ENCODE assay signal across 9 cellular contexts in the genomic region with DNA sequence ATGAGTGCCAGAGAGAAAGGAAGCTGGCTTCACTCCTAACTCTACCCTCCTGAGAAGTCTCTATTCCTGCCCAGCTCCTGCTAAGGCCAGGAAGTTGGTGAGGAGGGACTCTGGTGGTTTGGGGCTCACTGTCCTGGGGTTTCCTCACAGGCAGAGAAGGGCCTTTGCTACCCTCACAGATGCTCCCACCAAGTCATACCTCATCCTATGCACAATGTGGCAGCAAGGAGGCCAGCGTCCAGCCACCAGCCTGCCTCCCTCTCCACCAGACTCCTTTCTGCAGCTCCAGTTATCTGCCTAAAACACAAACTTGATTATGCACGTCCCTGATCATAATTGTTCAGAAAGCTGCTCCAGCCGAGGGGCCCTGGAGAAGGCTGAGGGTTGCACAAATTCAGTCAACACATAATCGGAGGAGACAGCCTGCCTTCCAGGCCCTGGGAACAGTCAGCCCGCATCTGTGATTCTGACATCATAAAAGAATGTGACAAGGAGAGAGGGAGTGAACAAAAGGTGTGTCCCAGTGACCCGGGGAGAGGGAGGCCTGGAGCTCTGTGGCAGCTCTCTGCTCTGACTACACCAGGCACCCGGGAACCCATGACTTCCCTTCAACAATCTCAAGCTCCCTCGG. TPM values are rescaled to one million over a fixed set of nuclear protein-coding genes. Genes with fewer than 3 reads are reported as not detected.
DNase-seq lines count a peak whose midpoint lies in the region; TF ChIP-seq lines count a peak whose summit lies in the region.
"Had no signal": no experiment of that assay in that cellular context is flagged by ENCODE, and none has a peak within 500 bp of the region (broad histone marks: within the 10 kb centered on the region; RNA-seq: fewer than 3 reads in every experiment).

No MANE protein-coding gene starts in this region.

- TF ChIP-seq CTCF in AG04450 (IDR thresholded peaks at IDR 0.05; ENCODE audit: low read depth, low read length) (no peak), SK-N-SH (IDR thresholded peaks at IDR 0.05) (no peak), fibroblast of villous mesenchyme (IDR thresholded peaks at IDR 0.05; ENCODE audit: insufficient read depth, low read depth, low read length) (no peak), osteoblast (IDR thresholded peaks at IDR 0.05; ENCODE audit: extremely low read depth, low read depth, low read length) (no peak)

- H3K4me2 ChIP-seq in SK-N-SH (peak overlapping the region; percentile 54; the same call in 1 of the 2 replicates), osteoblast (ENCODE audit: insufficient read depth, low read length) (no peak overlapping the region)

- H3K4me3 ChIP-seq in AG04450 (ENCODE audit: low read depth, low read length) (no peak overlapping the region), SK-N-SH (ENCODE audit: low read depth in 2 of 2, low read length in 1 of 2) (no peak overlapping the region), fibroblast of villous mesenchyme (ENCODE audit: low read depth, low read length) (no peak overlapping the region), osteoblast (ENCODE audit: insufficient read depth, low read length) (no peak overlapping the region)

- H3K36me3 ChIP-seq in SK-N-SH (replicated peaks in 1 of 2; ENCODE audit: control insufficient read depth in 1 of 2, insufficient read depth in 2 of 2, low read length in 1 of 2) (peaks cover 25 to 26% of the 10 kb centered on the region in 2 experiments), osteoblast (ENCODE audit: insufficient read depth, low read length) (no peaks in the 10 kb centered on the region)

- H3K79me2 ChIP-seq in SK-N-SH (ENCODE audit: insufficient read depth) (peaks cover 63% of the 10 kb centered on the region), osteoblast (ENCODE audit: insufficient read depth, low read length) (no peaks in the 10 kb centered on the region)

- H3K27me3 ChIP-seq in AG04450 (ENCODE audit: control insufficient read depth, insufficient read depth, low read length) (no peaks in the 10 kb centered on the region), SK-N-SH (ENCODE audit: insufficient read depth) (no peaks in the 10 kb centered on the region), osteoblast (ENCODE audit: insufficient read depth, low read length) (no peaks in the 10 kb centered on the region)

- H3K9me2 ChIP-seq in SK-N-SH: no peaks in the 10 kb centered on the region

- H3K9me3 Mint-ChIP-seq in activated CD4-positive, alpha-beta T cell treated with anti-CD3 and anti-CD28 coated beads, Interleukin-2, amount 10 ng/mL, durations not matched to agents 24 days and 14 days: no peaks in the 10 kb centered on the region
- H3K9me3 Mint-ChIP-seq: CD4-positive, alpha-beta T cell had no signal

- no peak overlapping the region for H3K27ac Mint-ChIP-seq in activated CD4-positive, alpha-beta T cell treated with anti-CD3 and anti-CD28 coated beads, Interleukin-2, amount 10 ng/mL, durations not matched to agents 24 days and 14 days
- H3K27ac Mint-ChIP-seq: CD4-positive, alpha-beta T cell had no signal

- TF ChIP-seq RAD21 in SK-N-SH (IDR thresholded peaks at IDR 0.05; ENCODE audit: low read length): no peak

- H3K9ac ChIP-seq in SK-N-SH: peak overlapping the region; percentile 79

- POLR2A ChIA-PET in AG04450 (lab: Yijun Ruan, JAX) (interaction anchor here (0.7 to 1.2 kb wide), 2 partner anchors 18 to 37 kb away, joined by 3 read pairs; no protein-coding TSS in a partner anchor), SK-N-SH (lab: Yijun Ruan, JAX) (interaction anchor here (0.6 to 2.2 kb wide), 11 partner anchors 11 to 1122 kb away, joined by 4 to 21 read pairs (median 6); a partner anchor contains a TSS)

- H2AFZ ChIP-seq in SK-N-SH (ENCODE audit: low read depth): no peak overlapping the region
- H2AFZ ChIP-seq in osteoblast (ENCODE audit: low read length): peak overlapping the region; percentile 72

- H3K4me1 ChIP-seq in SK-N-SH (ENCODE audit: control insufficient read depth in 1 of 2, insufficient read depth in 2 of 2, low read depth in 1 of 2, low read length in 1 of 2) (peaks cover 78 to 84% of the 10 kb centered on the region in 2 experiments), osteoblast (ENCODE audit: insufficient read depth, low read length) (peaks cover 66% of the 10 kb centered on the region)

- H3K4me1 Mint-ChIP-seq in activated CD4-positive, alpha-beta T cell treated with anti-CD3 and anti-CD28 coated beads, Interleukin-2, amount 10 ng/mL, durations not matched to agents 24 days and 14 days: no peaks in the 10 kb centered on the region

- H4K20me1 ChIP-seq in SK-N-SH (ENCODE audit: insufficient read depth) (no peaks in the 10 kb centered on the region), osteoblast (ENCODE audit: insufficient read depth, low read length) (no peaks in the 10 kb centered on the region)

- peak overlapping the region; percentile 75 for H3K27ac ChIP-seq in AG04450 (ENCODE audit: low read depth, low read length)
- peak overlapping the region; percentile 99 to 100 for H3K27ac ChIP-seq in SK-N-SH (ENCODE audit: low read depth in 2 of 2, low read length in 1 of 2)
- H3K27ac ChIP-seq in osteoblast (ENCODE audit: low read depth, low read length): peak overlapping the region; percentile 78

- intact Hi-C loops in activated CD4-positive, alpha-beta T cell treated with anti-CD3 and anti-CD28 coated beads, Interleukin-2, amount 10 ng/mL, durations not matched to agents 24 days and 14 days (cut with micrococcal nuclease): no loop called here

- H3K9me3 ChIP-seq in AG04450 (ENCODE audit: control insufficient read depth, insufficient read depth, low read length) (peaks cover 7% of the 10 kb centered on the region), SK-N-SH (no peaks in the 10 kb centered on the region), osteoblast (ENCODE audit: low read depth, low read length) (no peaks in the 10 kb centered on the region)

- H3K4me3 Mint-ChIP-seq in activated CD4-positive, alpha-beta T cell treated with anti-CD3 and anti-CD28 coated beads, Interleukin-2, amount 10 ng/mL, durations not matched to agents 24 days and 14 days: no peak overlapping the region
- H3K4me3 Mint-ChIP-seq: CD4-positive, alpha-beta T cell had no signal

- CTCF ChIA-PET in AG04450 (lab: Charles Lee) (interaction anchor here (1.1 to 2.2 kb wide), 2 partner anchors 9 to 302 kb away, joined by 5 to 9 read pairs; no protein-coding TSS in a partner anchor), SK-N-SH (lab: Yijun Ruan, JAX) (interaction anchor here (0.6 to 6.3 kb wide), 7 partner anchors 11 to 65 kb away, joined by 3 to 39 read pairs (median 5); no protein-coding TSS in a partner anchor)

- H3K36me3 Mint-ChIP-seq in activated CD4-positive, alpha-beta T cell treated with anti-CD3 and anti-CD28 coated beads, Interleukin-2, amount 10 ng/mL, durations not matched to agents 24 days and 14 days (ENCODE audit: low read depth): no peaks in the 10 kb centered on the region

- TF ChIP-seq EP300 in SK-N-SH (IDR thresholded peaks at IDR 0.05; ENCODE audit: borderline replicate concordance in 1 of 2, low read depth in 1 of 2, low read length in 1 of 2): peak; percentile 42 to 92; a peak in 3 of 4 replicates

- 9% methylated on average over 8 of the region's 8 CpGs for WGBS in SK-N-SH (ENCODE audit: low lambda C conversion rate)

- H3K27me3 Mint-ChIP-seq in activated CD4-positive, alpha-beta T cell treated with anti-CD3 and anti-CD28 coated beads, Interleukin-2, amount 10 ng/mL, durations not matched to agents 24 days and 14 days: peaks cover 5% of the 10 kb centered on the region
- H3K27me3 Mint-ChIP-seq: CD4-positive, alpha-beta T cell had no signal

- H3F3A ChIP-seq in SK-N-SH (replicated peaks; ENCODE audit: insufficient read depth): peaks cover 85% of the 10 kb centered on the region

- DNase-seq in AG04450 (ENCODE audit: low read depth, low spot score) (no peak), SK-N-SH (peak; percentile 69), fibroblast of villous mesenchyme (ENCODE audit: low read depth) (peak; percentile 91), osteoblast (ENCODE audit: insufficient read length, low spot score, missing footprints) (no peak), LoVo (ENCODE audit: low spot score) (no peak)
- DNase-seq in stimulated activated CD4-positive, alpha-beta T cell treated with anti-CD3 and anti-CD28 coated beads, Interleukin-1b, Interleukin-23, amount 100 ng/mL, for 48 hours: no peak
- no peak for DNase-seq in activated naive CD4-positive, alpha-beta T cell treated with Interleukin-2 at 50 U/mL for 16 hours
- DNase-seq in activated CD4-positive, alpha-beta T cell treated with anti-CD3 and anti-CD28 coated beads, Interleukin-2, amount 10 ng/mL, durations not matched to agents 24 days and 14 days: no peak
- DNase-seq: CD4-positive, alpha-beta T cell had no signal

TF ChIP-seq in SK-N-SH, 30 proteins besides CTCF, POLR2A, EP300 and RAD21 (continues in another document):
- TF ChIP-seq SIN3A (IDR thresholded peaks at IDR 0.05; ENCODE audit: borderline replicate concordance, low read depth, low read length): peak; percentile 82; the same call in 1 of the 2 replicates
- TF ChIP-seq GABPA (IDR thresholded peaks at IDR 0.05; ENCODE audit: low read depth): no peak
- TF ChIP-seq FOSL2 (IDR thresholded peaks at IDR 0.05; ENCODE audit: borderline replicate concordance, low read depth): peak; percentile 12; the same call in 1 of the 2 replicates
- TF ChIP-seq, protein P1, sequence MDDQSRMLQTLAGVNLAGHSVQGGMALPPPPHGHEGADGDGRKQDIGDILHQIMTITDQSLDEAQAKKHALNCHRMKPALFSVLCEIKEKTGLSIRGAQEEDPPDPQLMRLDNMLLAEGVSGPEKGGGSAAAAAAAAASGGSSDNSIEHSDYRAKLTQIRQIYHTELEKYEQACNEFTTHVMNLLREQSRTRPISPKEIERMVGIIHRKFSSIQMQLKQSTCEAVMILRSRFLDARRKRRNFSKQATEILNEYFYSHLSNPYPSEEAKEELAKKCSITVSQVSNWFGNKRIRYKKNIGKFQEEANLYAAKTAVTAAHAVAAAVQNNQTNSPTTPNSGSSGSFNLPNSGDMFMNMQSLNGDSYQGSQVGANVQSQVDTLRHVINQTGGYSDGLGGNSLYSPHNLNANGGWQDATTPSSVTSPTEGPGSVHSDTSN (IDR thresholded peaks at IDR 0.05): peak; percentile 90
- peak; percentile 71; the same call in 1 of the 2 replicates for TF ChIP-seq GATA2 (CRISPR knock-in tag; IDR thresholded peaks at IDR 0.05)
- peak; percentile 58; the same call in 1 of the 2 replicates for TF ChIP-seq POLR2AphosphoS5 (IDR thresholded peaks at IDR 0.05; ENCODE audit: low read depth, low read length)
- peak; percentile 21; the same call in 1 of the 2 replicates for TF ChIP-seq FOXJ3 (CRISPR knock-in tag; IDR thresholded peaks at IDR 0.05)
- no peak for TF ChIP-seq FOXM1 (IDR thresholded peaks at IDR 0.05; ENCODE audit: low read depth)

RNA-seq across cellular contexts. Expression of a gene that starts 28.8 kb away (rescaled TPM):
- polyA plus RNA-seq in AG04450 (2011; rRNA removed): 928 and 935 TPM in 2 replicates
- polyA minus RNA-seq in AG04450 (2011; rRNA and poly(A)+ RNA removed): 350 and 365 TPM in 2 replicates
- polyA plus RNA-seq in SK-N-SH (2012; rRNA removed): 1,174 and 1,491 TPM in 2 replicates
- 1,028 and 1,442 TPM in 2 replicates for polyA plus RNA-seq in SK-N-SH (2012; cell fraction: cytosol; rRNA removed)
- 933 and 1,160 TPM in 2 replicates for polyA plus RNA-seq in SK-N-SH (2012; cell fraction: nucleus; rRNA removed)
- total RNA-seq in fibroblast of villous mesenchyme: 316 and 338 TPM in 2 replicates
- total RNA-seq in osteoblast: 52.2 and 72.4 TPM in 2 replicates
- total RNA-seq in activated CD4-positive, alpha-beta T cell treated with anti-CD3 and anti-CD28 coated beads, Interleukin-2, amount 10 ng/mL, durations not matched to agents 24 days and 14 days: not detected in 2 replicates

Comparison
In these comparisons a context has a peak if more than half of its experiments do, and no peak if none do; other contexts are left out.
1. DNase-seq: peak in SK-N-SH (single experiment) and fibroblast of villous mesenchyme (single experiment); none in AG04450 (single experiment), osteoblast (single experiment), stimulated activated CD4-positive, alpha-beta T cell treated with anti-CD3 and anti-CD28 coated beads, Interleukin-1b, Interleukin-23, amount 100 ng/mL, for 48 hours (single experiment), activated naive CD4-positive, alpha-beta T cell treated with Interleukin-2 at 50 U/mL for 16 hours (single experiment), LoVo (single experiment) and activated CD4-positive, alpha-beta T cell treated with anti-CD3 and anti-CD28 coated beads, Interleukin-2, amount 10 ng/mL, durations not matched to agents 24 days and 14 days (single experiment).
2. RNA of a gene that starts 28.8 kb away (total RNA-seq): 316 to 338 TPM in fibroblast of villous mesenchyme and 52.2 to 72.4 TPM in osteoblast; not detected in activated CD4-positive, alpha-beta T cell treated with anti-CD3 and anti-CD28 coated beads, Interleukin-2, amount 10 ng/mL, durations not matched to agents 24 days and 14 days; every median in the first group is over 10 times any median in the second.
3. Peak in every context shown above with its lines, with median percentiles within 50 percentile points of each other: H3K27ac ChIP-seq.